15 cellular contexts compared by ENCODE assay signal in the genomic region with DNA sequence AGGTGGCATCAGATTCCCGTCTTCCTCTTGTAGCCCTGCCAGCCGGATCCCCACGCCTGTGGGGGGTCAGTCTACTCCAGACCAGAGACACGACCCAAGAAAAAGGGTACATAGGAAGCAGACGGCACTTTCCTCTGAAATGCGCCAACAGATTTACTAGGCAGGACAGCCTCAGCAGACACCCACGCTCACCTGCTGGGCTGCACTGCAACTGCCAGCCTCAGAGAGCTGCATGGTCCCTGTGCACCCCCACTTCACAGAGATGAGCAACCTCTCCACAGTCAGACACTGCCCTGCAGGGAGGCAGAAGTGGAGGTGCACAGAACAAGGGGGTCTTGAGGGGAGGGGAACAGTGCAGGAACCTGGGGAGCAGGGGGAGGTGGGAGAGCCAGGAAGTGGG.
"Had no signal": no experiment of that assay in that cellular context is flagged by ENCODE, and none has a peak within 500 bp of the region (broad histone marks: within the 10 kb centered on the region; RNA-seq: fewer than 3 reads in every experiment).

No MANE protein-coding gene starts in this region.

- FAIRE-seq: keratinocyte, urothelium cell line had no signal

- DNase-seq: colonic mucosa; effector CD4-positive, alpha-beta T cell; mesenchymal stem cell; occipital lobe; SK-N-SH; stimulated activated CD4-positive, alpha-beta T cell treated with anti-CD3 and anti-CD28 coated beads, Interleukin-2, amount 100 ng/mL, for 48 hours; T-helper 9 cell; thyroid gland had no signal

- H3K27ac ChIP-seq: colonic mucosa, esophagus muscularis mucosa, hepatocyte, thyroid gland had no signal

- H3K4me1 Mint-ChIP-seq: stimulated activated memory B cell treated with anti-CD40 and anti-IgM and Interleukin-4, amounts not matched to agents 10 μg/mL and 1 μg/mL and 100 μg/mL, for 72 hours; T-cell had no signal

- H3K36me3 ChIP-seq: colonic mucosa, esophagus muscularis mucosa, thyroid gland had no signal

- H3K4me2 ChIP-seq: hepatocyte, SK-N-SH had no signal

- H2AFZ ChIP-seq: hepatocyte had no signal

- H3K4me3 ChIP-seq: colonic mucosa, esophagus muscularis mucosa, hepatocyte, thyroid gland had no signal

- H3K9me3 Mint-ChIP-seq: nephron; stimulated activated memory B cell treated with anti-CD40 and anti-IgM and Interleukin-4, amounts not matched to agents 10 μg/mL and 1 μg/mL and 100 μg/mL, for 72 hours; T-cell had no signal

- H3K27me3 ChIP-seq: colonic mucosa, hepatocyte, thyroid gland had no signal

- ATAC-seq: stimulated activated memory B cell treated with anti-CD40 and anti-IgM and Interleukin-4, amounts not matched to agents 10 μg/mL and 1 μg/mL and 100 μg/mL, for 72 hours; T-cell had no signal

- H3K4me3 Mint-ChIP-seq: nephron; stimulated activated memory B cell treated with anti-CD40 and anti-IgM and Interleukin-4, amounts not matched to agents 10 μg/mL and 1 μg/mL and 100 μg/mL, for 72 hours; T-cell had no signal

- H3K27me3 Mint-ChIP-seq: stimulated activated memory B cell treated with anti-CD40 and anti-IgM and Interleukin-4, amounts not matched to agents 10 μg/mL and 1 μg/mL and 100 μg/mL, for 72 hours had no signal

- H3K79me2 ChIP-seq: hepatocyte had no signal

- H3K36me3 Mint-ChIP-seq: stimulated activated memory B cell treated with anti-CD40 and anti-IgM and Interleukin-4, amounts not matched to agents 10 μg/mL and 1 μg/mL and 100 μg/mL, for 72 hours; T-cell had no signal

- H3K9ac ChIP-seq: SK-N-SH had no signal

- H3K27ac Mint-ChIP-seq: nephron; stimulated activated memory B cell treated with anti-CD40 and anti-IgM and Interleukin-4, amounts not matched to agents 10 μg/mL and 1 μg/mL and 100 μg/mL, for 72 hours; T-cell had no signal

- H3K9me3 ChIP-seq: colonic mucosa, esophagus muscularis mucosa, SK-N-SH, thyroid gland had no signal

- H3K4me1 ChIP-seq: colonic mucosa, esophagus muscularis mucosa had no signal
